In the genomic region with DNA sequence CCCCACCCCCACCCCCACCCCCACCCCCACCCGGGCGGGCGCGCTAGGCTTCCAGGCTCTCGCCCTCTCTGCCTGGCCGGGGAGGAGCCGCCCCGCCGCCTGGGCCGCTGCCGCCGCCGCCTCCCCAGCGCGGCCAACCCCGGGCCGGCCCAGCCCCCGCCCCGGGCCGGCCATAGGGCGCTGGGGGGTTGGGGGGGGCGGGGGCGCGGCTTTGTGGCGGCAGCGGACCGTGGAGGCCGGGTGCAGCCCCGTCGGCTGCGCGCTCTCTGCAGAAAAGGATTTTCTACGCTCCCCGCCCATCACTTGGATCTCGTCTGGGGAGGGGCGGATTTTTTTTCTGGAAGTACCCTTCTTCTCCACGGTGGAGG, we compare ENCODE assay signal across 8 cellular contexts.
DNase-seq lines count a peak whose midpoint lies in the region; ATAC-seq and TF ChIP-seq lines count a peak whose summit lies in the region.

No MANE protein-coding gene starts in this region.

- TF ChIP-seq CTCF in BE2C (IDR thresholded peaks at IDR 0.05; ENCODE audit: low read depth, low read length) (no peak), breast epithelium (IDR thresholded peaks at IDR 0.05) (no peak), kidney epithelial cell (IDR thresholded peaks at IDR 0.05; ENCODE audit: insufficient read depth, low read length, poor library complexity, severe bottlenecking) (no peak)

- H3K4me1 ChIP-seq in BE2C (peaks cover 9% of the 10 kb centered on the region), breast epithelium (no peaks in the 10 kb centered on the region)

- intact Hi-C loops in breast epithelium (cut with DNase I; ENCODE audit: low total_unique reads), result no loop called here

- H3K4me1 Mint-ChIP-seq in stimulated activated naive CD8-positive, alpha-beta T cell treated with anti-CD3 and anti-CD28 coated beads, Interleukin-15, amount 100 ng/mL, for 72 hours, result peaks cover 29% of the 10 kb centered on the region

- H3K9me3 ChIP-seq in BE2C (no peaks in the 10 kb centered on the region), breast epithelium (no peaks in the 10 kb centered on the region)

- H3K4me3 ChIP-seq in BE2C (ENCODE audit: low read depth, low read length) (peak overlapping the region; percentile 72), breast epithelium (peak overlapping the region; percentile 89 to 91 (median 90)), kidney epithelial cell (ENCODE audit: low read depth, low read length) (peak overlapping the region; percentile 85)

- H3K27ac Mint-ChIP-seq in stimulated activated naive CD8-positive, alpha-beta T cell treated with anti-CD3 and anti-CD28 coated beads, Interleukin-15, amount 100 ng/mL, for 72 hours, result peak overlapping the region in 1 of 2 donors; percentile 27

- H3K36me3 ChIP-seq in BE2C, result no peaks in the 10 kb centered on the region
- H3K36me3 ChIP-seq in breast epithelium, result no peaks in the 10 kb centered on the region
- H3K36me3 ChIP-seq in kidney epithelial cell (ENCODE audit: control insufficient read depth, insufficient read depth, low read length), result no peaks in the 10 kb centered on the region

- peak overlapping the region in 1 of 2 donors; percentile 50 for H3K27ac ChIP-seq in breast epithelium

- no peaks in the 10 kb centered on the region for H3K9me3 Mint-ChIP-seq in stimulated activated naive CD8-positive, alpha-beta T cell treated with anti-CD3 and anti-CD28 coated beads, Interleukin-15, amount 100 ng/mL, for 72 hours

- H3K27me3 ChIP-seq in BE2C (no peaks in the 10 kb centered on the region), breast epithelium (no peaks in the 10 kb centered on the region), kidney epithelial cell (ENCODE audit: control insufficient read depth, insufficient read depth, low read length) (no peaks in the 10 kb centered on the region)

- TF ChIP-seq POLR2A in breast epithelium (IDR thresholded peaks at IDR 0.05), result no peak

- ATAC-seq in GM18511 (IDR thresholded peaks at IDR 0.05; ENCODE audit: unreplicated experiment) (peak; percentile 69), HG02973 (IDR thresholded peaks at IDR 0.05; ENCODE audit: unreplicated experiment) (peak; percentile 46), GM18870 (IDR thresholded peaks at IDR 0.05; ENCODE audit: unreplicated experiment) (no peak)
- peak; percentile 70 for ATAC-seq in stimulated activated naive CD8-positive, alpha-beta T cell treated with anti-CD3 and anti-CD28 coated beads, Interleukin-15, amount 100 ng/mL, for 72 hours

- DNase-seq in BE2C (peak; percentile 78), NCI-H82 (lab: John Stamatoyannopoulos, UW) (peak; percentile 82), breast epithelium (ENCODE audit: low spot score in 2 of 2) (no peak), kidney epithelial cell (ENCODE audit: low read depth) (no peak)
- DNase-seq in stimulated activated naive CD8-positive, alpha-beta T cell treated with anti-CD3 and anti-CD28 coated beads, Interleukin-15, amount 100 ng/mL, for 72 hours, result peak in 1 of 2 donors; percentile 20

- H3K27me3 Mint-ChIP-seq in stimulated activated naive CD8-positive, alpha-beta T cell treated with anti-CD3 and anti-CD28 coated beads, Interleukin-15, amount 100 ng/mL, for 72 hours, result peaks cover 10% of the 10 kb centered on the region

- peak overlapping the region; percentile 77 to 95 for H3K4me3 Mint-ChIP-seq in stimulated activated naive CD8-positive, alpha-beta T cell treated with anti-CD3 and anti-CD28 coated beads, Interleukin-15, amount 100 ng/mL, for 72 hours

Comparison
In these comparisons a context has a peak if more than half of its experiments do, and no peak if none do; other contexts are left out.
1. DNase-seq: peak in BE2C (single experiment) and NCI-H82 (single experiment); none in breast epithelium (0 of 2) and kidney epithelial cell (single experiment).
2. Peak in every context shown above with its lines, with median percentiles within 50 percentile points of each other: H3K4me3 ChIP-seq.